8 cellular contexts compared by ENCODE assay signal in genomic region chr1:19315378-19316206, GRCh38. TPM values are rescaled to one million over a fixed set of nuclear protein-coding genes. Genes with fewer than 3 reads are reported as not detected.
DNase-seq lines count a peak whose midpoint lies in the region; ATAC-seq lines count a peak whose summit lies in the region.

No MANE protein-coding gene starts in this region.

- ATAC-seq in GM21619 (IDR thresholded peaks at IDR 0.05; ENCODE audit: unreplicated experiment) (peak; percentile 30), GM21390 (IDR thresholded peaks at IDR 0.05; ENCODE audit: unreplicated experiment) (no peak)

- DNase-seq in Caki2 (ENCODE audit: low read depth): peak; percentile 49
- peak; percentile 43 for DNase-seq in RPMI7951 (ENCODE audit: low read depth)
- DNase-seq in hepatic stellate cell (ENCODE audit: low spot score): peak; percentile 59
- no peak for DNase-seq in mesenteric fat pad (ENCODE audit: low spot score)
- no peak for DNase-seq in D341Med (ENCODE audit: low spot score)
- DNase-seq in NCI-H510A treated with DMSO at 0.1 percent for 48 hours (lab: John Stamatoyannopoulos, UW): no peak

- in situ Hi-C loops in Caki2 (cut with HindIII; ENCODE audit: low pct_unique_long_range_greater_than_20kb, low sequenced_read_pairs): no loop called here

RNA-seq across cellular contexts. Expression of gene SLC66A1, which starts 3.5 kb away (rescaled TPM):
- total RNA-seq in Caki2 (2014; rRNA removed; shearing (Covaris generic); ENCODE audit: low replicate concordance): 23.5 and 35.2 TPM in 2 replicates
- 15.4 and 18.4 TPM in 2 replicates for total RNA-seq in RPMI7951 (2014; rRNA removed; shearing (Covaris generic))
- 15.1 TPM for total RNA-seq in mesenteric fat pad

RNA-seq across cellular contexts. Expression of gene AKR7A2, which starts 3.6 kb away (rescaled TPM):
- total RNA-seq in Caki2 (2014; rRNA removed; shearing (Covaris generic); ENCODE audit: low replicate concordance): 112 and 125 TPM in 2 replicates
- 128 and 181 TPM in 2 replicates for total RNA-seq in RPMI7951 (2014; rRNA removed; shearing (Covaris generic))
- 39.4 TPM for total RNA-seq in mesenteric fat pad

RNA-seq across cellular contexts. Expression of gene AKR7A3, which starts 27.0 kb away (rescaled TPM):
- not detected in 2 replicates for total RNA-seq in Caki2 (2014; rRNA removed; shearing (Covaris generic); ENCODE audit: low replicate concordance)
- total RNA-seq in RPMI7951 (2014; rRNA removed; shearing (Covaris generic)): 0.68 and 0.84 TPM in 2 replicates
- 1.0 TPM for total RNA-seq in mesenteric fat pad

Comparison
In these comparisons a context has a peak if more than half of its experiments do, and no peak if none do; other contexts are left out.
1. DNase-seq: peak in Caki2 (single experiment), RPMI7951 (single experiment) and hepatic stellate cell (single experiment); none in mesenteric fat pad (single experiment), D341Med (single experiment) and NCI-H510A treated with DMSO at 0.1 percent for 48 hours (single experiment).